In genomic region chr11:115324569-115325432, GRCh38 we compare ENCODE assay signal across 8 cellular contexts.
DNase-seq lines count a peak whose midpoint lies in the region; ATAC-seq and TF ChIP-seq lines count a peak whose summit lies in the region.

No MANE protein-coding gene starts in this region.

- ATAC-seq in Right ventricle myocardium inferior, result no peak
- peak; percentile 71 for ATAC-seq in HG02588 (IDR thresholded peaks at IDR 0.05; ENCODE audit: unreplicated experiment)

- peak; percentile 78 for TF ChIP-seq CTCF in cardiac muscle cell (IDR thresholded peaks at IDR 0.05; ENCODE audit: low read depth, low read length)
- TF ChIP-seq CTCF in nephron (IDR thresholded peaks at IDR 0.05; ENCODE audit: unreplicated experiment in 3 of 3), result peak; percentile 74 to 90 (median 77)

- H3K4me3 Mint-ChIP-seq in T-helper 2 cell treated with Interferon-gamma antibody and Interleukin-4, amounts not matched to agents 5 μg/mL and 100 μg/mL, for 36 hours, result no peak overlapping the region
- H3K4me3 Mint-ChIP-seq in nephron, result no peak overlapping the region

- H3K27me3 ChIP-seq in cardiac muscle cell, result no peaks in the 10 kb centered on the region

- no peak overlapping the region for H3K27ac ChIP-seq in cardiac muscle cell

- intact Hi-C loops in Right ventricle myocardium inferior (cut with DNase I), result loop anchor here (2.0 to 5.0 kb wide), 2 partner anchors 548 to 952 kb away; no protein-coding TSS in a partner anchor

- no peak overlapping the region for H3K27ac Mint-ChIP-seq in T-helper 2 cell treated with Interferon-gamma antibody and Interleukin-4, amounts not matched to agents 5 μg/mL and 100 μg/mL, for 36 hours
- no peak overlapping the region for H3K27ac Mint-ChIP-seq in nephron

- H3K4me3 ChIP-seq in cardiac muscle cell, result no peak overlapping the region

- H3K9me3 Mint-ChIP-seq in T-helper 2 cell treated with Interferon-gamma antibody and Interleukin-4, amounts not matched to agents 5 μg/mL and 100 μg/mL, for 36 hours, result no peaks in the 10 kb centered on the region
- H3K9me3 Mint-ChIP-seq in nephron, result no peaks in the 10 kb centered on the region

- no peaks in the 10 kb centered on the region for H3K36me3 ChIP-seq in cardiac muscle cell

- H3K4me1 Mint-ChIP-seq in T-helper 2 cell treated with Interferon-gamma antibody and Interleukin-4, amounts not matched to agents 5 μg/mL and 100 μg/mL, for 36 hours (ENCODE audit: low read depth), result no peaks in the 10 kb centered on the region
- H3K4me1 Mint-ChIP-seq in nephron, result peaks cover 10% of the 10 kb centered on the region

- DNase-seq in cardiac muscle cell (ENCODE audit: low read depth in 1 of 2, low spot score in 1 of 2) (peak; percentile 68 to 74), Right ventricle myocardium inferior (ENCODE audit: missing footprints) (no peak), NCI-H187 treated with DMSO at 0.1 percent for 48 hours (lab: John Stamatoyannopoulos, UW) (peak; percentile 87), fibroblast of gingiva (ENCODE audit: low read depth) (peak; percentile 10), ureter (ENCODE audit: low spot score) (no peak)
- DNase-seq in T-helper 2 cell treated with Interferon-gamma antibody and Interleukin-4, amounts not matched to agents 5 μg/mL and 100 μg/mL, for 36 hours (ENCODE audit: low spot score), result peak; percentile 9

- no peaks in the 10 kb centered on the region for H3K4me1 ChIP-seq in cardiac muscle cell (ENCODE audit: low read depth)

- H3K9me3 ChIP-seq in cardiac muscle cell (ENCODE audit: low read depth), result no peaks in the 10 kb centered on the region

- peaks cover 6% of the 10 kb centered on the region for H3K27me3 Mint-ChIP-seq in T-helper 2 cell treated with Interferon-gamma antibody and Interleukin-4, amounts not matched to agents 5 μg/mL and 100 μg/mL, for 36 hours (ENCODE audit: low read depth)
- no peaks in the 10 kb centered on the region for H3K27me3 Mint-ChIP-seq in nephron (ENCODE audit: low read depth)

- H3K36me3 Mint-ChIP-seq in T-helper 2 cell treated with Interferon-gamma antibody and Interleukin-4, amounts not matched to agents 5 μg/mL and 100 μg/mL, for 36 hours (ENCODE audit: low read depth), result no peaks in the 10 kb centered on the region
- peaks cover 7% of the 10 kb centered on the region for H3K36me3 Mint-ChIP-seq in nephron (ENCODE audit: low read depth)

Comparison
In these comparisons a context has a peak if more than half of its experiments do, and no peak if none do; other contexts are left out.
1. DNase-seq: peak in cardiac muscle cell (2 of 2), NCI-H187 treated with DMSO at 0.1 percent for 48 hours (single experiment), T-helper 2 cell treated with Interferon-gamma antibody and Interleukin-4, amounts not matched to agents 5 μg/mL and 100 μg/mL, for 36 hours (single experiment) and fibroblast of gingiva (single experiment); none in Right ventricle myocardium inferior (single experiment) and ureter (single experiment).